Comparison of ENCODE assay signal across 35 cellular contexts in genomic region chr19:5762608-5763217, GRCh38. TPM values are rescaled to one million over a fixed set of nuclear protein-coding genes. Genes with fewer than 3 reads are reported as not detected.
"Had no signal": no experiment of that assay in that cellular context is flagged by ENCODE, and none has a peak within 500 bp of the region (broad histone marks: within the 10 kb centered on the region; RNA-seq: fewer than 3 reads in every experiment).

No MANE protein-coding gene starts in this region.

- H3K9me3 ChIP-seq: esophagus squamous epithelium, gastrocnemius medialis, heart right ventricle, left lung, lower lobe of right lung, mucosa of descending colon had no signal

- H3K36me3 Mint-ChIP-seq: mesothelial cell of epicardium; naive thymus-derived CD8-positive, alpha-beta T cell had no signal

- H3K9me3 Mint-ChIP-seq: effector memory CD8-positive, alpha-beta T cell; mesothelial cell of epicardium had no signal

- H3K36me3 ChIP-seq: esophagus squamous epithelium, gastrocnemius medialis, heart right ventricle, left lung, lower lobe of right lung had no signal

- H3K27ac ChIP-seq: epithelial cell of prostate, esophagus squamous epithelium, gastrocnemius medialis, heart right ventricle, left lung, lower lobe of right lung had no signal

- FAIRE-seq: endometrium, islet of Langerhans, keratinocyte had no signal

- ATAC-seq: effector memory CD8-positive, alpha-beta T cell; esophagus mucosa; gastrocnemius medialis; heart right ventricle; left cardiac atrium; left lung; left ventricle myocardium superior; lower lobe of right lung; mucosa of descending colon; naive thymus-derived CD8-positive, alpha-beta T cell had no signal

- H3K4me3 Mint-ChIP-seq: dendritic cell treated with granulocyte-macrophage colony-stimulating factor and Interleukin-4, amounts not matched to agents 40 ng/mL and 50 ng/mL, for 4 days; effector memory CD8-positive, alpha-beta T cell; endodermal cell; mesothelial cell of epicardium; naive B cell; naive thymus-derived CD8-positive, alpha-beta T cell had no signal

- H3K27ac Mint-ChIP-seq: dendritic cell treated with granulocyte-macrophage colony-stimulating factor and Interleukin-4, amounts not matched to agents 40 ng/mL and 50 ng/mL, for 4 days; effector memory CD8-positive, alpha-beta T cell; endodermal cell; mesothelial cell of epicardium; naive B cell; naive thymus-derived CD8-positive, alpha-beta T cell had no signal

- H3K4me1 ChIP-seq: esophagus squamous epithelium, gastrocnemius medialis, heart right ventricle, left lung, lower lobe of right lung had no signal

- H3K4me3 ChIP-seq: esophagus squamous epithelium, gastrocnemius medialis, heart right ventricle, left lung, lower lobe of right lung, mucosa of descending colon had no signal

- DNase-seq: cortex of kidney; effector CD8-positive, alpha-beta T cell; effector memory CD8-positive, alpha-beta T cell; endodermal cell; erythroblast; esophagus squamous epithelium; foreskin fibroblast; foreskin melanocyte; gastrocnemius medialis; glutamatergic neuron; head of caudate nucleus; heart right ventricle; hippocampal formation; left cardiac atrium; left lung; left ventricle myocardium superior; lower lobe of right lung; mesenchymal stem cell; mucosa of descending colon; naive B cell; naive thymus-derived CD8-positive, alpha-beta T cell had no signal

- H3K4me1 Mint-ChIP-seq: endodermal cell; mesothelial cell of epicardium; naive B cell; naive thymus-derived CD8-positive, alpha-beta T cell had no signal

RNA-seq across cellular contexts. Expression of gene PRR22, which starts 21.8 kb away (rescaled TPM):
- polyA plus RNA-seq: naive thymus-derived CD8-positive, alpha-beta T cell had no signal

RNA-seq across cellular contexts. Expression of gene NRTN, which starts 42.2 kb away (rescaled TPM):
- total RNA-seq: gastrocnemius medialis, glomerular endothelial cell, myocyte had no signal
- polyA plus RNA-seq: keratinocyte had no signal

RNA-seq across cellular contexts. Expression of gene CATSPERD, which starts 42.3 kb away (rescaled TPM):
- total RNA-seq: dermis microvascular lymphatic vessel endothelial cell; endodermal cell; esophagus mucosa; gastrocnemius medialis; glomerular endothelial cell; heart right ventricle; kidney epithelial cell; left cardiac atrium; left ventricle myocardium superior; lower leg skin; lung microvascular endothelial cell; mesenteric fat pad; mesothelial cell of epicardium; mucosa of descending colon; myocyte; naive thymus-derived CD8-positive, alpha-beta T cell had no signal
- polyA plus RNA-seq: heart right ventricle; keratinocyte; naive thymus-derived CD8-positive, alpha-beta T cell had no signal
